8 cellular contexts compared by ENCODE assay signal in genomic region chr7:130904031-130904757, GRCh38.
DNase-seq lines count a peak whose midpoint lies in the region; ATAC-seq and TF ChIP-seq lines count a peak whose summit lies in the region.

No MANE protein-coding gene starts in this region.

- intact Hi-C loops in thyroid gland (cut with DNase I): loop anchor here (10.0 kb wide), 1 partner anchor 91 kb away; no protein-coding TSS in a partner anchor

- H2AFZ ChIP-seq in Karpas-422 (ENCODE audit: low read length): no peak overlapping the region

- H3K9ac ChIP-seq in iPS-20b (ENCODE audit: low read depth, low read length) (no peak overlapping the region), Karpas-422 (ENCODE audit: low read length) (no peak overlapping the region)

- peak; percentile 15 to 31 for ATAC-seq in activated CD4-positive, CD25-positive, alpha-beta regulatory T cell treated with anti-CD3 and anti-CD28 coated beads, Interleukin-2, amount 50 U/mL, for 24 hours
- ATAC-seq in activated naive CD8-positive, alpha-beta T cell treated with anti-CD3 and anti-CD28 coated beads, Interleukin-2, amount 50 U/mL, for 24 hours: no peak
- ATAC-seq in GM21786 (IDR thresholded peaks at IDR 0.05; ENCODE audit: unreplicated experiment) (no peak), HG02610 (IDR thresholded peaks at IDR 0.05; ENCODE audit: unreplicated experiment) (no peak)

- H3K4me3 ChIP-seq in iPS-20b (ENCODE audit: low read length): no peak overlapping the region
- no peak overlapping the region for H3K4me3 ChIP-seq in thyroid gland (replicated peaks in 1 of 3)
- H3K4me3 ChIP-seq in Karpas-422 (ENCODE audit: low read length): no peak overlapping the region

- H3K27me3 ChIP-seq in iPS-20b (ENCODE audit: insufficient read depth, low read length): no peaks in the 10 kb centered on the region
- H3K27me3 ChIP-seq in thyroid gland: no peaks in the 10 kb centered on the region
- no peaks in the 10 kb centered on the region for H3K27me3 ChIP-seq in Karpas-422 (ENCODE audit: low read length)

- peaks cover 35% of the 10 kb centered on the region for H3K4me1 ChIP-seq in iPS-20b (ENCODE audit: insufficient read depth, low read length)
- H3K4me1 ChIP-seq in thyroid gland: peaks cover 38 to 68% of the 10 kb centered on the region in 2 donors
- peaks cover 60% of the 10 kb centered on the region for H3K4me1 ChIP-seq in Karpas-422 (ENCODE audit: low read length)

- TF ChIP-seq POLR2A in thyroid gland (IDR thresholded peaks at IDR 0.05): no peak

- peaks cover 79% of the 10 kb centered on the region for H3K36me3 Mint-ChIP-seq in activated naive CD8-positive, alpha-beta T cell treated with anti-CD3 and anti-CD28 coated beads, Interleukin-2, amount 50 U/mL, for 24 hours (ENCODE audit: low read depth)

- no peak overlapping the region for H3K4me3 Mint-ChIP-seq in activated naive CD8-positive, alpha-beta T cell treated with anti-CD3 and anti-CD28 coated beads, Interleukin-2, amount 50 U/mL, for 24 hours

- WGBS in thyroid gland, 2 donors: 77 to 86% methylated on average over 9 of the region's 9 CpGs

- H3K4me2 ChIP-seq in Karpas-422 (ENCODE audit: low read depth, low read length, poor library complexity, severe bottlenecking): no peak overlapping the region

- no peaks in the 10 kb centered on the region for H3K36me3 ChIP-seq in iPS-20b (ENCODE audit: insufficient read depth, low read depth, low read length)
- H3K36me3 ChIP-seq in thyroid gland: no peaks in the 10 kb centered on the region
- peaks cover 12% of the 10 kb centered on the region; the same call in 1 of the 2 replicates for H3K36me3 ChIP-seq in Karpas-422 (ENCODE audit: insufficient read depth, low read length)

- no peak for TF ChIP-seq CTCF in thyroid gland (IDR thresholded peaks at IDR 0.05)

- no peak for DNase-seq in activated CD4-positive, CD25-positive, alpha-beta regulatory T cell treated with anti-CD3 and anti-CD28 coated beads, Interleukin-2, amount 50 U/mL, for 72 hours
- no peak for DNase-seq in activated naive CD8-positive, alpha-beta T cell treated with anti-CD3 and anti-CD28 coated beads, Interleukin-2, amount 50 U/mL, for 24 hours
- DNase-seq in thyroid gland (no peak), Karpas-422 (no peak)

- no peaks in the 10 kb centered on the region for H3K27me3 Mint-ChIP-seq in activated naive CD8-positive, alpha-beta T cell treated with anti-CD3 and anti-CD28 coated beads, Interleukin-2, amount 50 U/mL, for 24 hours

- H3K4me1 Mint-ChIP-seq in activated naive CD8-positive, alpha-beta T cell treated with anti-CD3 and anti-CD28 coated beads, Interleukin-2, amount 50 U/mL, for 24 hours: peaks cover 93% of the 10 kb centered on the region

- no peaks in the 10 kb centered on the region for H3K9me3 Mint-ChIP-seq in activated naive CD8-positive, alpha-beta T cell treated with anti-CD3 and anti-CD28 coated beads, Interleukin-2, amount 50 U/mL, for 24 hours

- no peaks in the 10 kb centered on the region for H3K9me2 ChIP-seq in Karpas-422 (replicated peaks; ENCODE audit: insufficient read depth, low read length)

- peak overlapping the region; percentile 94 for H3K27ac Mint-ChIP-seq in activated naive CD8-positive, alpha-beta T cell treated with anti-CD3 and anti-CD28 coated beads, Interleukin-2, amount 50 U/mL, for 24 hours

- H3K79me2 ChIP-seq in Karpas-422 (ENCODE audit: low read length): peaks cover 85% of the 10 kb centered on the region

- H3K27ac ChIP-seq in iPS-20b (ENCODE audit: low read length) (peak overlapping the region; percentile 73), thyroid gland (peak overlapping the region; percentile 97 to 100 (median 99)), Karpas-422 (ENCODE audit: low read length) (no peak overlapping the region)

- H4K20me1 ChIP-seq in Karpas-422 (ENCODE audit: insufficient read depth, low read depth, low read length): no peaks in the 10 kb centered on the region

- no peaks in the 10 kb centered on the region for H3K9me3 ChIP-seq in iPS-20b (ENCODE audit: insufficient read depth, low read depth, low read length)
- no peaks in the 10 kb centered on the region for H3K9me3 ChIP-seq in thyroid gland
- H3K9me3 ChIP-seq in Karpas-422 (ENCODE audit: low read length): no peaks in the 10 kb centered on the region

Comparison
In these comparisons a context has a peak if more than half of its experiments do, and no peak if none do; other contexts are left out.
1. ATAC-seq: peak in activated CD4-positive, CD25-positive, alpha-beta regulatory T cell treated with anti-CD3 and anti-CD28 coated beads, Interleukin-2, amount 50 U/mL, for 24 hours (2 of 2); none in activated naive CD8-positive, alpha-beta T cell treated with anti-CD3 and anti-CD28 coated beads, Interleukin-2, amount 50 U/mL, for 24 hours (single experiment), GM21786 (single experiment) and HG02610 (single experiment).